8 cellular contexts compared by ENCODE assay signal in genomic region chr13:46797468-46798237, GRCh38. TPM values are rescaled to one million over a fixed set of nuclear protein-coding genes. Genes with fewer than 3 reads are reported as not detected.
DNase-seq lines count a peak whose midpoint lies in the region; ATAC-seq and TF ChIP-seq lines count a peak whose summit lies in the region.

No MANE protein-coding gene starts in this region.

- CTCF ChIA-PET in AG04449 (lab: Yijun Ruan, JAX), result no interaction called here

- POLR2A ChIA-PET in AG04449 (lab: Yijun Ruan, JAX), result no interaction called here

- H3K9me3 ChIP-seq in upper lobe of left lung, result no peaks in the 10 kb centered on the region

- DNase-seq in AG04449 (ENCODE audit: low read depth, low spot score), result no peak
- DNase-seq in Jurkat, Clone E6-1 (ENCODE audit: low read depth, low spot score), result no peak
- DNase-seq in brain microvascular endothelial cell, result no peak
- peak; percentile 62 for DNase-seq in medulla oblongata (ENCODE audit: extremely low spot score)
- no peak for DNase-seq in upper lobe of left lung
- DNase-seq in AG20443 (ENCODE audit: low spot score), result no peak
- no peak for DNase-seq in mucosa of gallbladder (ENCODE audit: low spot score)

- H3K36me3 ChIP-seq in brain microvascular endothelial cell (replicated peaks) (no peaks in the 10 kb centered on the region), upper lobe of left lung (no peaks in the 10 kb centered on the region)

- TF ChIP-seq EP300 in upper lobe of left lung (IDR thresholded peaks at IDR 0.05), result no peak

- 35 to 39% methylated on average over 10 of the region's 11 CpGs for WGBS in upper lobe of left lung, 2 donors

- in situ Hi-C loops in brain microvascular endothelial cell (cut with HindIII; ENCODE audit: low pct_ligation_motif_present, low sequenced_read_pairs), result no loop called here

- no peak for TF ChIP-seq POLR2A in upper lobe of left lung (IDR thresholded peaks at IDR 0.05)

- no peak for ATAC-seq in upper lobe of left lung (ENCODE audit: low FRiP score in 2 of 2)
- ATAC-seq in HG03280 (IDR thresholded peaks at IDR 0.05; ENCODE audit: unreplicated experiment), result no peak

- H3K27ac ChIP-seq in brain microvascular endothelial cell (peak overlapping the region; percentile 84), upper lobe of left lung (peak overlapping the region; percentile 91 to 96 (median 95))

- no peak for TF ChIP-seq CTCF in AG04449 (IDR thresholded peaks at IDR 0.05; ENCODE audit: insufficient read depth, low read length, missing control alignments)
- no peak for TF ChIP-seq CTCF in brain microvascular endothelial cell (IDR thresholded peaks at IDR 0.05; ENCODE audit: low read depth, low read length, missing control alignments)
- no peak for TF ChIP-seq CTCF in upper lobe of left lung (IDR thresholded peaks at IDR 0.05)

- H3K27me3 ChIP-seq in brain microvascular endothelial cell (replicated peaks), result no peaks in the 10 kb centered on the region
- H3K27me3 ChIP-seq in upper lobe of left lung, result no peaks in the 10 kb centered on the region

- H3K4me1 ChIP-seq in upper lobe of left lung, result peaks cover 21 to 42% (median 31%) of the 10 kb centered on the region in 4 donors

- H3K4me3 ChIP-seq in AG04449 (ENCODE audit: low read depth, low read length), result peak overlapping the region; percentile 90
- H3K4me3 ChIP-seq in Jurkat, Clone E6-1 (ENCODE audit: low read length), result peak overlapping the region; percentile 91
- H3K4me3 ChIP-seq in brain microvascular endothelial cell (ENCODE audit: low read depth, low read length), result peak overlapping the region; percentile 91
- H3K4me3 ChIP-seq in upper lobe of left lung, result peak overlapping the region in 3 of 4 donors; percentile 71 to 93 (median 89)

RNA-seq across cellular contexts. Expression of gene ESD, which starts 0.7 kb away (rescaled TPM):
- 289 TPM for polyA plus RNA-seq in Jurkat, Clone E6-1 (2012; ENCODE audit: insufficient read depth, insufficient read length)
- 100 to 1,000 TPM in 1 of 6 donors, 10 to 100 TPM in 5; 29.3 to 103 (median 82.1) TPM for total RNA-seq in upper lobe of left lung
- total RNA-seq in mucosa of gallbladder, result 86.8 TPM
